ENCODE assay signal across 8 cellular contexts in the genomic region with DNA sequence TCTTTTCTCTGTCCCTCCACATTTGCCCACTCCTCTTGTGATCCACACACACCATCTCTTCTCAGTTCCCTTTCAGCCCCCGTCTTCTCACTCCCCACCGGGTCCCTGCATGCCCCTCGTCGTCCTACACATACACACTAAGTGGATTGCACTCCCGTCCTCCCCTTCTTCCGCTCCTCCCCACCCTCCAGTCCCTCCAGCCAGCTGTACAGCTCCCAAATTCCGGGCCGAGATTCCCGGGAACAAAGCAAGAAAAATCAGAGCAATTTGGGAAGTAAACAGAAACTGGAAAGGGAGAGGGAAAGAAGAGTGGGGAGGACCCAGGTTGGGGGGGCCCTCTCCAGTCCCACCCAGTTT.
DNase-seq lines count a peak whose midpoint lies in the region; ATAC-seq lines count a peak whose summit lies in the region.

No MANE protein-coding gene starts in this region.

- peak overlapping the region; percentile 84 for H3K4me3 Mint-ChIP-seq in stimulated activated effector memory CD8-positive, alpha-beta T cell treated with anti-CD3 and anti-CD28 coated beads, Interleukin-12 subunit alpha, Interleukin-12 subunit beta, amount 100 ng/mL, for 72 hours

- H3K9ac ChIP-seq in adipocyte (ENCODE audit: low read length) (peak overlapping the region; percentile 95), iPS-15b (ENCODE audit: low read depth, low read length) (no peak overlapping the region)

- peak overlapping the region; percentile 90 for H3K27ac Mint-ChIP-seq in stimulated activated effector memory CD8-positive, alpha-beta T cell treated with anti-CD3 and anti-CD28 coated beads, Interleukin-12 subunit alpha, Interleukin-12 subunit beta, amount 100 ng/mL, for 72 hours

- H3K4me1 Mint-ChIP-seq in stimulated activated effector memory CD8-positive, alpha-beta T cell treated with anti-CD3 and anti-CD28 coated beads, Interleukin-12 subunit alpha, Interleukin-12 subunit beta, amount 100 ng/mL, for 72 hours, result peaks cover 38% of the 10 kb centered on the region

- no peak for ATAC-seq in stimulated activated effector memory CD8-positive, alpha-beta T cell treated with anti-CD3 and anti-CD28 coated beads, Interleukin-12 subunit alpha, Interleukin-12 subunit beta, amount 100 ng/mL, for 72 hours
- ATAC-seq in HG02870 (IDR thresholded peaks at IDR 0.05; ENCODE audit: unreplicated experiment), result no peak

- in situ Hi-C loops in KBM-7 (cut with MboI; ENCODE audit: low pct_unique_long_range_greater_than_20kb, low sequenced_read_pairs), result no loop called here

- H3K4me3 ChIP-seq in adipocyte (ENCODE audit: low read length) (peak overlapping the region; percentile 85), iPS-15b (ENCODE audit: low read depth, low read length) (peak overlapping the region; percentile 82)

- H3K36me3 ChIP-seq in adipocyte (ENCODE audit: control insufficient read depth, insufficient read depth, low read length, severe bottlenecking) (peaks cover 15% of the 10 kb centered on the region), iPS-15b (ENCODE audit: control insufficient read depth, insufficient read depth, low read length) (no peaks in the 10 kb centered on the region)

- H3K9me3 ChIP-seq in adipocyte (ENCODE audit: control insufficient read depth, low read length) (no peaks in the 10 kb centered on the region), iPS-15b (ENCODE audit: control insufficient read depth, insufficient read depth, low read length) (no peaks in the 10 kb centered on the region)

- H3K36me3 Mint-ChIP-seq in stimulated activated effector memory CD8-positive, alpha-beta T cell treated with anti-CD3 and anti-CD28 coated beads, Interleukin-12 subunit alpha, Interleukin-12 subunit beta, amount 100 ng/mL, for 72 hours, result peaks cover 9% of the 10 kb centered on the region

- H3K27me3 ChIP-seq in adipocyte (replicated peaks; ENCODE audit: control insufficient read depth, insufficient read depth, low read length) (no peaks in the 10 kb centered on the region), iPS-15b (ENCODE audit: control insufficient read depth, insufficient read depth, low read length) (peaks cover 40% of the 10 kb centered on the region)

- DNase-seq in activated effector memory CD4-positive, alpha-beta T cell treated with anti-CD3 and anti-CD28 coated beads, Interleukin-2, amount 50 U/mL, for 16 hours, result peak; percentile 33
- no peak for DNase-seq in activated effector memory CD4-positive, alpha-beta T cell treated with Interleukin-2 at 50 U/mL for 16 hours
- DNase-seq in adipocyte (ENCODE audit: low read depth) (peak; percentile 58), KBM-7 (no peak), islet precursor cell (no peak)
- DNase-seq in stimulated activated effector memory CD8-positive, alpha-beta T cell treated with anti-CD3 and anti-CD28 coated beads, Interleukin-12 subunit alpha, Interleukin-12 subunit beta, amount 100 ng/mL, for 72 hours (ENCODE audit: low spot score in 2 of 2), result no peak

- H3K4me1 ChIP-seq in adipocyte (ENCODE audit: control insufficient read depth, insufficient read depth, low read length) (peaks cover 43% of the 10 kb centered on the region), iPS-15b (ENCODE audit: control insufficient read depth, insufficient read depth, low read length) (peaks cover 18% of the 10 kb centered on the region)

- H3K9me3 Mint-ChIP-seq in stimulated activated effector memory CD8-positive, alpha-beta T cell treated with anti-CD3 and anti-CD28 coated beads, Interleukin-12 subunit alpha, Interleukin-12 subunit beta, amount 100 ng/mL, for 72 hours, result no peaks in the 10 kb centered on the region

Comparison
In these comparisons a context has a peak if more than half of its experiments do, and no peak if none do; other contexts are left out.
1. DNase-seq: peak in activated effector memory CD4-positive, alpha-beta T cell treated with anti-CD3 and anti-CD28 coated beads, Interleukin-2, amount 50 U/mL, for 16 hours (single experiment) and adipocyte (single experiment); none in activated effector memory CD4-positive, alpha-beta T cell treated with Interleukin-2 at 50 U/mL for 16 hours (single experiment), stimulated activated effector memory CD8-positive, alpha-beta T cell treated with anti-CD3 and anti-CD28 coated beads, Interleukin-12 subunit alpha, Interleukin-12 subunit beta, amount 100 ng/mL, for 72 hours (0 of 2), KBM-7 (single experiment) and islet precursor cell (single experiment).